Comparison of ENCODE assay signal across 8 cellular contexts in genomic region chr14:65412189-65412846, GRCh38. TPM values are rescaled to one million over a fixed set of nuclear protein-coding genes. Genes with fewer than 3 reads are reported as not detected.
DNase-seq lines count a peak whose midpoint lies in the region; ATAC-seq and TF ChIP-seq lines count a peak whose summit lies in the region.

FUT8 (plus strand) TSS chr14:65412730; CDS start chr14:65561564, 148,834 bp downstream.

- peak within 1 kb of the TSS; percentile 80 for H3K9ac ChIP-seq in H9 (ENCODE audit: extremely low read depth, insufficient read length, low read length)

- H2BK120ac ChIP-seq in H9 (ENCODE audit: low read depth, low read length, poor library complexity, severe bottlenecking) = no peak within 1 kb of the TSS

- H3K14ac ChIP-seq in H9 (ENCODE audit: insufficient read depth, low read length) = peak within 1 kb of the TSS; percentile 87

- peak within 1 kb of the TSS; percentile 93 for H3K4me2 ChIP-seq in H9 (ENCODE audit: insufficient read depth, insufficient read length, low read length)

- no peak within 1 kb of the TSS for H4K5ac ChIP-seq in H9 (ENCODE audit: insufficient read length, low read depth, low read length)

- peak; percentile 93 for DNase-seq in GDM1 (lab: John Stamatoyannopoulos, UW)
- DNase-seq in H9 = peak; percentile 96
- DNase-seq in M059J (ENCODE audit: low read depth) = peak; percentile 94
- DNase-seq in SHP77 (lab: John Stamatoyannopoulos, UW) = peak; percentile 84 to 92
- DNase-seq in activated effector memory CD4-positive, alpha-beta T cell treated with Interleukin-2 at 50 U/mL for 16 hours = peak; percentile 93
- DNase-seq in fibroblast of pulmonary artery (ENCODE audit: low read depth) = peak; percentile 98
- peak; percentile 95 for DNase-seq in natural killer cell treated with Interleukin-12 subunit alpha and Interleukin-12 subunit beta and Interleukin-15 and Interleukin-18, amount 100 ng/mL, for 72 hours (ENCODE audit: low spot score)
- DNase-seq in stimulated activated naive CD8-positive, alpha-beta T cell treated with anti-CD3 and anti-CD28 coated beads, Interleukin-15, Interleukin-2, amounts not matched to agents 100 U/mL and 50 U/mL, for 24 hours = peak; percentile 97

- H2BK15ac ChIP-seq in H9 (ENCODE audit: low read depth, low read length) = no peak within 1 kb of the TSS

- no peak within 1 kb of the TSS for H2BK5ac ChIP-seq in H9 (ENCODE audit: insufficient read length, low read length)

- H3K23me2 ChIP-seq in H9 (ENCODE audit: insufficient read length, low read depth, low read length, poor library complexity, severe bottlenecking) = peaks cover 10% of the 10 kb centered on the region

- H3K79me2 ChIP-seq in H9 (ENCODE audit: insufficient read depth, low read length) = no peaks in the 10 kb centered on the region

- H3K4me1 ChIP-seq in H9 (ENCODE audit: insufficient read depth, low read length) = no peaks in the 10 kb centered on the region

- H3K79me1 ChIP-seq in H9 (ENCODE audit: insufficient read depth, low read depth, low read length, poor library complexity, severe bottlenecking) = no peaks in the 10 kb centered on the region

- no peak within 1 kb of the TSS for H3K56ac ChIP-seq in H9 (ENCODE audit: insufficient read length, low read depth, low read length)

- no peak within 1 kb of the TSS for H4K8ac ChIP-seq in H9 (replicated peaks; ENCODE audit: insufficient read length, low read depth, low read length)

- H3T11ph ChIP-seq in H9 (ENCODE audit: low read length) = no peak within 1 kb of the TSS

- no peak within 1 kb of the TSS for H2AK5ac ChIP-seq in H9 (ENCODE audit: insufficient read length, low read length)

- H4K20me1 ChIP-seq in H9 (ENCODE audit: control insufficient read depth, insufficient read depth, insufficient read length) = no peaks in the 10 kb centered on the region

- H3K27me3 Mint-ChIP-seq in H9 (ENCODE audit: low read depth) = peaks cover 4% of the 10 kb centered on the region
- H3K27me3 Mint-ChIP-seq in natural killer cell treated with Interleukin-12 subunit alpha and Interleukin-12 subunit beta and Interleukin-15 and Interleukin-18, amount 100 ng/mL, for 72 hours = no peaks in the 10 kb centered on the region

- H3K27ac ChIP-seq in H9 (ENCODE audit: insufficient read length, low read depth, low read length) = no peak within 1 kb of the TSS

- TF ChIP-seq CTCF in H9 (conservative IDR thresholded peaks at IDR 0.05) = peak; percentile 75
- peak; percentile 51 for TF ChIP-seq CTCF in fibroblast of pulmonary artery (IDR thresholded peaks at IDR 0.05; ENCODE audit: low read length, missing control alignments)

- H3K23ac ChIP-seq in H9 (ENCODE audit: insufficient read length, low read depth, low read length) = no peak within 1 kb of the TSS

- no peak within 1 kb of the TSS for H2BK20ac ChIP-seq in H9 (ENCODE audit: low read depth, low read length, poor library complexity, severe bottlenecking)

- H3K27me3 ChIP-seq in H9 (ENCODE audit: insufficient read depth, low read length) = no peaks in the 10 kb centered on the region

- peak within 1 kb of the TSS; percentile 97 to 99 (median 98) for H3K27ac Mint-ChIP-seq in H9
- H3K27ac Mint-ChIP-seq in natural killer cell treated with Interleukin-12 subunit alpha and Interleukin-12 subunit beta and Interleukin-15 and Interleukin-18, amount 100 ng/mL, for 72 hours = peak within 1 kb of the TSS; percentile 93 to 99

- H2AFZ ChIP-seq in H9 (ENCODE audit: low read length) = no peak within 1 kb of the TSS

- H3K4me3 ChIP-seq in fibroblast of pulmonary artery (replicated peaks; ENCODE audit: low read depth, low read length) = peak within 1 kb of the TSS; percentile 86

- no peaks in the 10 kb centered on the region; a peak in 1 of 5 replicates for H3K9me3 Mint-ChIP-seq in H9
- no peaks in the 10 kb centered on the region for H3K9me3 Mint-ChIP-seq in natural killer cell treated with Interleukin-12 subunit alpha and Interleukin-12 subunit beta and Interleukin-15 and Interleukin-18, amount 100 ng/mL, for 72 hours

- no peaks in the 10 kb centered on the region for H3K9me3 ChIP-seq in H9 (ENCODE audit: control insufficient read depth, low read depth, low read length)

- H3K4me3 Mint-ChIP-seq in H9 = peak within 1 kb of the TSS; percentile 83 to 91
- peak within 1 kb of the TSS; percentile 97 for H3K4me3 Mint-ChIP-seq in natural killer cell treated with Interleukin-12 subunit alpha and Interleukin-12 subunit beta and Interleukin-15 and Interleukin-18, amount 100 ng/mL, for 72 hours

- peaks cover 23 to 27% of the 10 kb centered on the region in 2 experiments for H3K4me1 Mint-ChIP-seq in H9
- peaks cover 14 to 29% of the 10 kb centered on the region in 2 donors for H3K4me1 Mint-ChIP-seq in natural killer cell treated with Interleukin-12 subunit alpha and Interleukin-12 subunit beta and Interleukin-15 and Interleukin-18, amount 100 ng/mL, for 72 hours (ENCODE audit: low read depth in 2 of 2)

- H3K4ac ChIP-seq in H9 (ENCODE audit: low read depth, low read length) = no peak within 1 kb of the TSS

- no CpG with 5 or more reads among the region's 74 CpGs for WGBS in H9 (ENCODE audit: extremely low coverage, insufficient read length, low lambda C conversion rate)

- H3K18ac ChIP-seq in H9 (ENCODE audit: insufficient read length, low read depth, low read length) = peak within 1 kb of the TSS; percentile 91

- ATAC-seq in natural killer cell treated with Interleukin-12 subunit alpha and Interleukin-12 subunit beta and Interleukin-15 and Interleukin-18, amount 100 ng/mL, for 72 hours = peak; percentile 95
- peak; percentile 93 for ATAC-seq in stimulated activated naive CD8-positive, alpha-beta T cell treated with anti-CD3 and anti-CD28 coated beads, Interleukin-15, Interleukin-2, amounts not matched to agents 100 U/mL and 50 U/mL, for 24 hours

- no peak within 1 kb of the TSS for H2BK12ac ChIP-seq in H9 (ENCODE audit: insufficient read length, low read depth, low read length)

- no peak within 1 kb of the TSS for H4K91ac ChIP-seq in H9 (ENCODE audit: insufficient read length, low read depth, low read length)

- H3K36me3 Mint-ChIP-seq in H9 (ENCODE audit: insufficient read depth in 1 of 3, low read depth in 3 of 3) = peaks cover 0 to 2% (median 0%) of the 10 kb centered on the region in 3 experiments; a peak in 1 of 7 replicates
- H3K36me3 Mint-ChIP-seq in natural killer cell treated with Interleukin-12 subunit alpha and Interleukin-12 subunit beta and Interleukin-15 and Interleukin-18, amount 100 ng/mL, for 72 hours = no peaks in the 10 kb centered on the region

RNA-seq across cellular contexts. Expression of gene FUT8, which starts in this region (rescaled TPM):
- 43.9 and 44.3 TPM in 2 replicates for total RNA-seq in H9 (2021)
- 86.5 and 109 TPM in 2 replicates for total RNA-seq in M059J (2014; rRNA removed; shearing (Covaris generic))
- total RNA-seq in natural killer cell treated with Interleukin-12 subunit alpha and Interleukin-12 subunit beta and Interleukin-15 and Interleukin-18, amount 100 ng/mL, for 72 hours = 100 to 1,000 TPM in 1 of 2 donors, 10 to 100 TPM in 1; 73.0 to 139 TPM
